ENCODE assay signal across 9 cellular contexts in the genomic region with DNA sequence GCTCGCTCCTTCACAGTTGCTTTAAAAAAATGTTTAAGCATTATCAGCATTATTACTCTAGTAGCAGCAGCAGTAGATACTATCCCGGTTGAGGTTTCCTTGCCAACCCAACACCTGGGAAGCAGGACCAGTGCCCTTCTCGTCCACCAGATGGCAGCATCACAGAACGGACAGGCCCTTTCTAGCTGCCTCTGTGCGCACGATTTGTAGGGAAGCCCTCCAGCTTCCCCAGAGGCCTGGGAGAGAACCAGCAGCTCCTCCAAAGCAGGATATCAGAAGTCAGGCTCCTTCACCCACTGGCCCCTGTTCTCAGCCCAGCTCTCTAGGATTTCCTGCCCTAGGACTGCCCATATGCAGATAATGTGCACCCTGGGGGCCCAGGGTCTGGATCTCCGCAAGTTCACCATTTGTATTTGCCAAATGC. TPM values are rescaled to one million over a fixed set of nuclear protein-coding genes. Genes with fewer than 3 reads are reported as not detected.
DNase-seq lines count a peak whose midpoint lies in the region; ATAC-seq and TF ChIP-seq lines count a peak whose summit lies in the region.
"Had no signal": no experiment of that assay in that cellular context is flagged by ENCODE, and none has a peak within 500 bp of the region (broad histone marks: within the 10 kb centered on the region; RNA-seq: fewer than 3 reads in every experiment).

No MANE protein-coding gene starts in this region.

- WGBS in testis, 2 donors = 26 to 80% methylated on average over 1 to 7 of the region's 7 CpGs

- ATAC-seq in GM21825 (IDR thresholded peaks at IDR 0.05; ENCODE audit: unreplicated experiment) = peak; percentile 61

- H3K4me3 ChIP-seq in testis = no peak overlapping the region

- TF ChIP-seq CTCF in RWPE1 (conservative IDR thresholded peaks at IDR 0.05; ENCODE audit: low read depth) = peak; percentile 91
- TF ChIP-seq CTCF in testis (IDR thresholded peaks at IDR 0.05) = peak; percentile 67 to 85 (median 83)

- H3K4me1 Mint-ChIP-seq in activated T-helper 2 cell treated with anti-CD3 and anti-CD28 coated beads, Interferon-gamma antibody, Interleukin-2, Interleukin-4, amounts not matched to agents 10 μg/mL and 5 μg/mL and 100 μg/mL, durations not matched to agents 14 hours and 24 hours and 36 hours (ENCODE audit: low read depth) = peaks cover 2% of the 10 kb centered on the region

- H3K27ac ChIP-seq in RWPE1 = no peak overlapping the region
- no peak overlapping the region for H3K27ac ChIP-seq in testis

- H3K27me3 ChIP-seq in testis = no peaks in the 10 kb centered on the region

- intact Hi-C loops in activated T-helper 2 cell treated with anti-CD3 and anti-CD28 coated beads, Interferon-gamma antibody, Interleukin-2, Interleukin-4, amounts not matched to agents 10 μg/mL and 5 μg/mL and 100 μg/mL, durations not matched to agents 14 hours and 24 hours and 36 hours (cut with micrococcal nuclease) = loop anchor here (1.0 to 5.0 kb wide), 2 partner anchors 175 to 506 kb away; a partner anchor contains a TSS
- intact Hi-C loops in testis (cut with DNase I; ENCODE audit: low total_unique reads) = no loop called here

- no peaks in the 10 kb centered on the region for H3K9me3 ChIP-seq in testis

- H3K36me3 ChIP-seq in testis (ENCODE audit: low read depth, missing control alignments) = no peaks in the 10 kb centered on the region

- TF ChIP-seq POLR2A in testis (IDR thresholded peaks at IDR 0.05) = no peak

- no peaks in the 10 kb centered on the region for H3K9me3 Mint-ChIP-seq in activated T-helper 2 cell treated with anti-CD3 and anti-CD28 coated beads, Interferon-gamma antibody, Interleukin-2, Interleukin-4, amounts not matched to agents 10 μg/mL and 5 μg/mL and 100 μg/mL, durations not matched to agents 14 hours and 24 hours and 36 hours
- H3K9me3 Mint-ChIP-seq: dendritic cell treated with granulocyte-macrophage colony-stimulating factor and Interleukin-4, amounts not matched to agents 40 ng/mL and 50 ng/mL, for 4 days had no signal

- no peaks in the 10 kb centered on the region for H3K36me3 Mint-ChIP-seq in activated T-helper 2 cell treated with anti-CD3 and anti-CD28 coated beads, Interferon-gamma antibody, Interleukin-2, Interleukin-4, amounts not matched to agents 10 μg/mL and 5 μg/mL and 100 μg/mL, durations not matched to agents 14 hours and 24 hours and 36 hours (ENCODE audit: low read depth)

- H3K4me3 Mint-ChIP-seq in activated T-helper 2 cell treated with anti-CD3 and anti-CD28 coated beads, Interferon-gamma antibody, Interleukin-2, Interleukin-4, amounts not matched to agents 10 μg/mL and 5 μg/mL and 100 μg/mL, durations not matched to agents 14 hours and 24 hours and 36 hours (ENCODE audit: low read depth) = no peak overlapping the region
- H3K4me3 Mint-ChIP-seq: dendritic cell treated with granulocyte-macrophage colony-stimulating factor and Interleukin-4, amounts not matched to agents 40 ng/mL and 50 ng/mL, for 4 days had no signal

- POLR2A ChIA-PET in RWPE1 (lab: Yijun Ruan, JAX; ENCODE audit: low non-redundant PET) = no interaction called here

- H3K27me3 Mint-ChIP-seq in activated T-helper 2 cell treated with anti-CD3 and anti-CD28 coated beads, Interferon-gamma antibody, Interleukin-2, Interleukin-4, amounts not matched to agents 10 μg/mL and 5 μg/mL and 100 μg/mL, durations not matched to agents 14 hours and 24 hours and 36 hours (ENCODE audit: low read depth) = peaks cover 21% of the 10 kb centered on the region

- H3K4me1 ChIP-seq in testis = no peaks in the 10 kb centered on the region

- DNase-seq in DMS79 treated with DMSO at 0.1 percent for 48 hours (lab: John Stamatoyannopoulos, UW) (peak; percentile 90), M059J (ENCODE audit: low read depth) (peak; percentile 85), RWPE1 (ENCODE audit: low spot score) (peak; percentile 80), foreskin melanocyte (peak; percentile 69), occipital lobe (lab: John Stamatoyannopoulos, UW) (peak; percentile 59), testis (peak; percentile 85)
- peak; percentile 36 for DNase-seq in activated T-helper 2 cell treated with anti-CD3 and anti-CD28 coated beads, Interferon-gamma antibody, Interleukin-2, Interleukin-4, amounts not matched to agents 10 μg/mL and 5 μg/mL and 100 μg/mL, durations not matched to agents 14 hours and 24 hours and 36 hours (ENCODE audit: low spot score)

- CTCF ChIA-PET in RWPE1 (lab: Yijun Ruan, JAX) = interaction anchor here (0.5 to 2.0 kb wide), 19 partner anchors 9 to 563 kb away, joined by 3 to 11 read pairs (median 3); a partner anchor contains a TSS

- H3K27ac Mint-ChIP-seq in activated T-helper 2 cell treated with anti-CD3 and anti-CD28 coated beads, Interferon-gamma antibody, Interleukin-2, Interleukin-4, amounts not matched to agents 10 μg/mL and 5 μg/mL and 100 μg/mL, durations not matched to agents 14 hours and 24 hours and 36 hours = no peak overlapping the region

RNA-seq across cellular contexts. Expression of a gene that starts 16.8 kb away (rescaled TPM):
- 0.15 and 0.52 TPM in 2 replicates for total RNA-seq in M059J (2014; rRNA removed; shearing (Covaris generic))
- total RNA-seq in activated T-helper 2 cell treated with anti-CD3 and anti-CD28 coated beads, Interferon-gamma antibody, Interleukin-2, Interleukin-4, amounts not matched to agents 10 μg/mL and 5 μg/mL and 100 μg/mL, durations not matched to agents 14 hours and 24 hours and 36 hours = 0.09 and 0.32 TPM in 2 replicates
- total RNA-seq in occipital lobe (0.31 TPM), testis (1 to 10 TPM; 5.2 to 5.4 TPM)
- 1.2 TPM for polyA plus RNA-seq in testis (ENCODE audit: insufficient read depth, low read depth, low replicate concordance)

Comparison
In these comparisons a context has a peak if more than half of its experiments do, and no peak if none do; other contexts are left out.
1. DNase-seq: peak in every context shown above with its lines; median percentile 90 in DMS79 treated with DMSO at 0.1 percent for 48 hours; 85 in M059J; 85 in testis; 80 in RWPE1; 69 in foreskin melanocyte; 59 in occipital lobe; 36 in activated T-helper 2 cell treated with anti-CD3 and anti-CD28 coated beads, Interferon-gamma antibody, Interleukin-2, Interleukin-4, amounts not matched to agents 10 μg/mL and 5 μg/mL and 100 μg/mL, durations not matched to agents 14 hours and 24 hours and 36 hours.